20 cellular contexts compared by ENCODE assay signal in genomic region chr3:106007512-106007911, GRCh38.
DNase-seq lines count a peak whose midpoint lies in the region; ATAC-seq and TF ChIP-seq lines count a peak whose summit lies in the region.
"Had no signal": no experiment of that assay in that cellular context is flagged by ENCODE, and none has a peak within 500 bp of the region (broad histone marks: within the 10 kb centered on the region; RNA-seq: fewer than 3 reads in every experiment).

No MANE protein-coding gene starts in this region.

- 97 to 98% methylated on average over 3 of the region's 3 CpGs for WGBS in testis, 2 donors

- no peak overlapping the region for H3K27ac Mint-ChIP-seq in activated CD4-positive, alpha-beta T cell treated with anti-CD3 and anti-CD28 coated beads, Interleukin-2, amount 10 ng/mL, durations not matched to agents 7 days and 5 days
- H3K27ac Mint-ChIP-seq in activated naive CD4-positive, alpha-beta T cell treated with anti-CD3 and anti-CD28 coated beads for 36 hours, result peak overlapping the region; percentile 13
- H3K27ac Mint-ChIP-seq in activated naive CD4-positive, alpha-beta T cell treated with anti-CD3 and anti-CD28 coated beads, Interleukin-2, amount 10 ng/mL, durations not matched to agents 7 days and 5 days, result no peak overlapping the region
- peak overlapping the region; percentile 32 for H3K27ac Mint-ChIP-seq in activated naive CD8-positive, alpha-beta T cell treated with anti-CD3 and anti-CD28 coated beads for 36 hours
- H3K27ac Mint-ChIP-seq in stimulated activated effector memory CD8-positive, alpha-beta T cell treated with anti-CD3 and anti-CD28 coated beads, Interleukin-12 subunit alpha, Interleukin-12 subunit beta, amount 100 ng/mL, for 72 hours, result peak overlapping the region; percentile 17

- no peak for ATAC-seq in stimulated activated effector memory CD8-positive, alpha-beta T cell treated with anti-CD3 and anti-CD28 coated beads, Interleukin-12 subunit alpha, Interleukin-12 subunit beta, amount 100 ng/mL, for 72 hours

- peaks cover 16% of the 10 kb centered on the region for H3K4me1 Mint-ChIP-seq in activated CD4-positive, alpha-beta T cell treated with anti-CD3 and anti-CD28 coated beads, Interleukin-2, amount 10 ng/mL, durations not matched to agents 7 days and 5 days
- H3K4me1 Mint-ChIP-seq in activated naive CD4-positive, alpha-beta T cell treated with anti-CD3 and anti-CD28 coated beads for 36 hours (ENCODE audit: low read depth), result peaks cover 51% of the 10 kb centered on the region
- H3K4me1 Mint-ChIP-seq in activated naive CD4-positive, alpha-beta T cell treated with anti-CD3 and anti-CD28 coated beads, Interleukin-2, amount 10 ng/mL, durations not matched to agents 7 days and 5 days, result peaks cover 20% of the 10 kb centered on the region
- H3K4me1 Mint-ChIP-seq in activated naive CD8-positive, alpha-beta T cell treated with anti-CD3 and anti-CD28 coated beads for 36 hours, result peaks cover 29% of the 10 kb centered on the region
- H3K4me1 Mint-ChIP-seq in stimulated activated effector memory CD8-positive, alpha-beta T cell treated with anti-CD3 and anti-CD28 coated beads, Interleukin-12 subunit alpha, Interleukin-12 subunit beta, amount 100 ng/mL, for 72 hours, result peaks cover 60% of the 10 kb centered on the region

- H3K36me3 Mint-ChIP-seq in activated CD4-positive, alpha-beta T cell treated with anti-CD3 and anti-CD28 coated beads, Interleukin-2, amount 10 ng/mL, durations not matched to agents 7 days and 5 days (ENCODE audit: low read depth), result peaks cover 6% of the 10 kb centered on the region
- peaks cover 7% of the 10 kb centered on the region for H3K36me3 Mint-ChIP-seq in activated naive CD4-positive, alpha-beta T cell treated with anti-CD3 and anti-CD28 coated beads for 36 hours (ENCODE audit: low read depth)
- peaks cover 7% of the 10 kb centered on the region for H3K36me3 Mint-ChIP-seq in activated naive CD4-positive, alpha-beta T cell treated with anti-CD3 and anti-CD28 coated beads, Interleukin-2, amount 10 ng/mL, durations not matched to agents 7 days and 5 days
- peaks cover 8% of the 10 kb centered on the region for H3K36me3 Mint-ChIP-seq in activated naive CD8-positive, alpha-beta T cell treated with anti-CD3 and anti-CD28 coated beads for 36 hours
- no peaks in the 10 kb centered on the region for H3K36me3 Mint-ChIP-seq in stimulated activated effector memory CD8-positive, alpha-beta T cell treated with anti-CD3 and anti-CD28 coated beads, Interleukin-12 subunit alpha, Interleukin-12 subunit beta, amount 100 ng/mL, for 72 hours
- H3K36me3 Mint-ChIP-seq: CD4-positive, CD25-positive, alpha-beta regulatory T cell had no signal

- intact Hi-C loops in activated naive CD4-positive, alpha-beta T cell treated with anti-CD3 and anti-CD28 coated beads for 36 hours (cut with micrococcal nuclease), result no loop called here
- intact Hi-C loops in testis (cut with DNase I; ENCODE audit: low total_unique reads), result no loop called here

- peaks cover 23% of the 10 kb centered on the region for H3K9me3 Mint-ChIP-seq in activated CD4-positive, alpha-beta T cell treated with anti-CD3 and anti-CD28 coated beads, Interleukin-2, amount 10 ng/mL, durations not matched to agents 7 days and 5 days
- H3K9me3 Mint-ChIP-seq in activated naive CD4-positive, alpha-beta T cell treated with anti-CD3 and anti-CD28 coated beads for 36 hours, result peaks cover 9% of the 10 kb centered on the region
- H3K9me3 Mint-ChIP-seq in activated naive CD4-positive, alpha-beta T cell treated with anti-CD3 and anti-CD28 coated beads, Interleukin-2, amount 10 ng/mL, durations not matched to agents 7 days and 5 days, result peaks cover 5% of the 10 kb centered on the region
- H3K9me3 Mint-ChIP-seq in activated naive CD8-positive, alpha-beta T cell treated with anti-CD3 and anti-CD28 coated beads for 36 hours, result peaks cover 14% of the 10 kb centered on the region
- peaks cover 7% of the 10 kb centered on the region for H3K9me3 Mint-ChIP-seq in stimulated activated effector memory CD8-positive, alpha-beta T cell treated with anti-CD3 and anti-CD28 coated beads, Interleukin-12 subunit alpha, Interleukin-12 subunit beta, amount 100 ng/mL, for 72 hours

- no peak overlapping the region for H3K4me3 ChIP-seq in testis

- H3K36me3 ChIP-seq in testis (ENCODE audit: low read depth, missing control alignments), result no peaks in the 10 kb centered on the region
- H3K36me3 ChIP-seq: BE2C had no signal

- no peaks in the 10 kb centered on the region for H3K4me1 ChIP-seq in testis

- H3K4me3 Mint-ChIP-seq in activated CD4-positive, alpha-beta T cell treated with anti-CD3 and anti-CD28 coated beads, Interleukin-2, amount 10 ng/mL, durations not matched to agents 7 days and 5 days, result no peak overlapping the region
- no peak overlapping the region for H3K4me3 Mint-ChIP-seq in activated naive CD4-positive, alpha-beta T cell treated with anti-CD3 and anti-CD28 coated beads for 36 hours
- H3K4me3 Mint-ChIP-seq in activated naive CD4-positive, alpha-beta T cell treated with anti-CD3 and anti-CD28 coated beads, Interleukin-2, amount 10 ng/mL, durations not matched to agents 7 days and 5 days, result no peak overlapping the region
- H3K4me3 Mint-ChIP-seq in activated naive CD8-positive, alpha-beta T cell treated with anti-CD3 and anti-CD28 coated beads for 36 hours, result no peak overlapping the region
- no peak overlapping the region for H3K4me3 Mint-ChIP-seq in stimulated activated effector memory CD8-positive, alpha-beta T cell treated with anti-CD3 and anti-CD28 coated beads, Interleukin-12 subunit alpha, Interleukin-12 subunit beta, amount 100 ng/mL, for 72 hours

- no peak for TF ChIP-seq CTCF in testis (IDR thresholded peaks at IDR 0.05)

- CTCF ChIA-PET in activated CD4-positive, alpha-beta T cell treated with anti-CD3 and anti-CD28 coated beads, Interleukin-2, amount 10 ng/mL, durations not matched to agents 7 days and 5 days (lab: Charles Lee), result interaction anchor here (1.2 to 3.4 kb wide), 2 partner anchors 10 to 11 kb away, joined by 3 to 10 read pairs; no protein-coding TSS in a partner anchor
- CTCF ChIA-PET in activated naive CD4-positive, alpha-beta T cell treated with anti-CD3 and anti-CD28 coated beads for 36 hours (lab: Charles Lee), result no interaction called here
- CTCF ChIA-PET in activated naive CD4-positive, alpha-beta T cell treated with anti-CD3 and anti-CD28 coated beads, Interleukin-2, amount 10 ng/mL, durations not matched to agents 7 days and 5 days (lab: Charles Lee), result no interaction called here

- no peak for TF ChIP-seq POLR2A in testis (IDR thresholded peaks at IDR 0.05)

- no peaks in the 10 kb centered on the region for H3K27me3 Mint-ChIP-seq in activated CD4-positive, alpha-beta T cell treated with anti-CD3 and anti-CD28 coated beads, Interleukin-2, amount 10 ng/mL, durations not matched to agents 7 days and 5 days
- no peaks in the 10 kb centered on the region for H3K27me3 Mint-ChIP-seq in activated naive CD4-positive, alpha-beta T cell treated with anti-CD3 and anti-CD28 coated beads for 36 hours (ENCODE audit: low read depth)
- H3K27me3 Mint-ChIP-seq in activated naive CD4-positive, alpha-beta T cell treated with anti-CD3 and anti-CD28 coated beads, Interleukin-2, amount 10 ng/mL, durations not matched to agents 7 days and 5 days, result no peaks in the 10 kb centered on the region
- H3K27me3 Mint-ChIP-seq in activated naive CD8-positive, alpha-beta T cell treated with anti-CD3 and anti-CD28 coated beads for 36 hours, result no peaks in the 10 kb centered on the region
- H3K27me3 Mint-ChIP-seq: CD4-positive, CD25-positive, alpha-beta regulatory T cell had no signal

- POLR2A ChIA-PET in activated CD4-positive, alpha-beta T cell treated with anti-CD3 and anti-CD28 coated beads, Interleukin-2, amount 10 ng/mL, durations not matched to agents 7 days and 5 days (lab: Charles Lee), result interaction anchor here (0.7 kb wide), 1 partner anchor 1948 kb away, joined by 3 read pairs; no protein-coding TSS in a partner anchor

- peak; percentile 22 to 34 for DNase-seq in activated CD4-positive, alpha-beta T cell treated with anti-CD3 and anti-CD28 coated beads, Interleukin-2, amount 50 U/mL, for 4 hours
- DNase-seq in activated CD4-positive, alpha-beta T cell treated with anti-CD3 and anti-CD28 coated beads, Interleukin-2, amount 10 ng/mL, durations not matched to agents 7 days and 5 days, result no peak
- DNase-seq in activated naive CD4-positive, alpha-beta T cell treated with anti-CD3 and anti-CD28 coated beads for 36 hours, result peak; percentile 32
- DNase-seq in activated naive CD4-positive, alpha-beta T cell treated with anti-CD3 and anti-CD28 coated beads, Interleukin-2, amount 10 ng/mL, durations not matched to agents 7 days and 5 days, result no peak
- no peak for DNase-seq in activated naive CD8-positive, alpha-beta T cell treated with anti-CD3 and anti-CD28 coated beads for 36 hours
- DNase-seq in stimulated activated effector memory CD8-positive, alpha-beta T cell treated with anti-CD3 and anti-CD28 coated beads, Interleukin-12 subunit alpha, Interleukin-12 subunit beta, amount 100 ng/mL, for 72 hours (ENCODE audit: low spot score in 2 of 2), result no peak
- no peak for DNase-seq in testis
- DNase-seq: BE2C; CD4-positive, CD25-positive, alpha-beta regulatory T cell; COR-L47; DMS 273 treated with DMSO at 0.1 percent for 48 hours; DND-41; GOT3; IMR-90; NCI-H1417; NCI-H187; NCI-H2107; NCI-H510A; NCI-H748 treated with DMSO at 0.1 percent for 48 hours; NK-92 treated with Interleukin-12 subunit alpha and Interleukin-12 subunit beta, amount 100 ng/mL, for 24 hours had no signal

- H3K9me3 ChIP-seq in testis, result no peaks in the 10 kb centered on the region
- H3K9me3 ChIP-seq: BE2C had no signal

- no peak overlapping the region for H3K27ac ChIP-seq in testis

- no peaks in the 10 kb centered on the region for H3K27me3 ChIP-seq in testis
- H3K27me3 ChIP-seq: BE2C had no signal

Comparison
In these comparisons a context has a peak if more than half of its experiments do, and no peak if none do; other contexts are left out.
1. DNase-seq: peak in activated CD4-positive, alpha-beta T cell treated with anti-CD3 and anti-CD28 coated beads, Interleukin-2, amount 50 U/mL, for 4 hours (2 of 2) and activated naive CD4-positive, alpha-beta T cell treated with anti-CD3 and anti-CD28 coated beads for 36 hours (single experiment); none in activated CD4-positive, alpha-beta T cell treated with anti-CD3 and anti-CD28 coated beads, Interleukin-2, amount 10 ng/mL, durations not matched to agents 7 days and 5 days (single experiment), activated naive CD4-positive, alpha-beta T cell treated with anti-CD3 and anti-CD28 coated beads, Interleukin-2, amount 10 ng/mL, durations not matched to agents 7 days and 5 days (single experiment), activated naive CD8-positive, alpha-beta T cell treated with anti-CD3 and anti-CD28 coated beads for 36 hours (single experiment), stimulated activated effector memory CD8-positive, alpha-beta T cell treated with anti-CD3 and anti-CD28 coated beads, Interleukin-12 subunit alpha, Interleukin-12 subunit beta, amount 100 ng/mL, for 72 hours (0 of 2) and testis (single experiment).
2. H3K27ac Mint-ChIP-seq: peak in activated naive CD4-positive, alpha-beta T cell treated with anti-CD3 and anti-CD28 coated beads for 36 hours (single experiment), activated naive CD8-positive, alpha-beta T cell treated with anti-CD3 and anti-CD28 coated beads for 36 hours (single experiment) and stimulated activated effector memory CD8-positive, alpha-beta T cell treated with anti-CD3 and anti-CD28 coated beads, Interleukin-12 subunit alpha, Interleukin-12 subunit beta, amount 100 ng/mL, for 72 hours (single experiment); none in activated CD4-positive, alpha-beta T cell treated with anti-CD3 and anti-CD28 coated beads, Interleukin-2, amount 10 ng/mL, durations not matched to agents 7 days and 5 days (single experiment) and activated naive CD4-positive, alpha-beta T cell treated with anti-CD3 and anti-CD28 coated beads, Interleukin-2, amount 10 ng/mL, durations not matched to agents 7 days and 5 days (single experiment).